8 cellular contexts compared by ENCODE assay signal in genomic region chr2:134411828-134412638, GRCh38.
DNase-seq lines count a peak whose midpoint lies in the region; ATAC-seq lines count a peak whose summit lies in the region.

No MANE protein-coding gene starts in this region.

- H3K36me3 Mint-ChIP-seq in effector memory CD8-positive, alpha-beta T cell (ENCODE audit: insufficient read depth), result peaks cover 39% of the 10 kb centered on the region

- H3K27me3 Mint-ChIP-seq in effector memory CD8-positive, alpha-beta T cell, result no peaks in the 10 kb centered on the region

- H3K4me1 Mint-ChIP-seq in effector memory CD8-positive, alpha-beta T cell (ENCODE audit: low read depth in 2 of 2), result peaks cover 39 to 41% of the 10 kb centered on the region in 2 donors

- ATAC-seq in GM19467 (IDR thresholded peaks at IDR 0.05; ENCODE audit: unreplicated experiment) (peak; percentile 95), HG03571 (IDR thresholded peaks at IDR 0.05; ENCODE audit: unreplicated experiment) (peak; percentile 98)
- peak; percentile 88 for ATAC-seq in effector memory CD8-positive, alpha-beta T cell (replicated peaks)

- H3K27ac Mint-ChIP-seq in effector memory CD8-positive, alpha-beta T cell, result peak overlapping the region in 1 of 2 donors; percentile 82

- no peak overlapping the region for H3K4me3 Mint-ChIP-seq in effector memory CD8-positive, alpha-beta T cell

- no peaks in the 10 kb centered on the region for H3K9me3 Mint-ChIP-seq in effector memory CD8-positive, alpha-beta T cell

- DNase-seq in COLO829 (ENCODE audit: low spot score) (peak; percentile 86), NCI-H774 (lab: John Stamatoyannopoulos, UW) (peak; percentile 45), midbrain (lab: John Stamatoyannopoulos, UW) (peak; percentile 89)
- DNase-seq in activated CD8-positive, alpha-beta memory T cell treated with anti-CD3 and anti-CD28 coated beads for 1 hour (ENCODE audit: extremely low read depth in 1 of 2, low read depth in 1 of 2), result peak; percentile 16 to 37
- peak; percentile 52 to 69 (median 53) for DNase-seq in effector memory CD8-positive, alpha-beta T cell
- DNase-seq in stimulated activated CD8-positive, alpha-beta memory T cell treated with anti-CD3 and anti-CD28 coated beads, Interleukin-4, amount 100 ng/mL, for 48 hours, result peak; percentile 67

Comparison
In these comparisons a context has a peak if more than half of its experiments do, and no peak if none do; other contexts are left out.
1. Peak in every context shown above with its lines: DNase-seq and ATAC-seq.
2. DNase-seq: peak in every context shown above with its lines; median percentile 89 in midbrain; 86 in COLO829; 67 in stimulated activated CD8-positive, alpha-beta memory T cell treated with anti-CD3 and anti-CD28 coated beads, Interleukin-4, amount 100 ng/mL, for 48 hours; 53 in effector memory CD8-positive, alpha-beta T cell; 45 in NCI-H774; 26 in activated CD8-positive, alpha-beta memory T cell treated with anti-CD3 and anti-CD28 coated beads for 1 hour.